Comparison of ENCODE assay signal across 27 cellular contexts in genomic region chr12:106960443-106960842, GRCh38. TPM values are rescaled to one million over a fixed set of nuclear protein-coding genes. Genes with fewer than 3 reads are reported as not detected.
A peak's percentile ranks its signal among the peaks of the same experiment; 100 is the strongest.
DNase-seq lines count a peak whose midpoint lies in the region; ATAC-seq, FAIRE-seq and TF ChIP-seq lines count a peak whose summit lies in the region.
"Had no signal": no experiment of that assay in that cellular context is flagged by ENCODE, and none has a peak within 500 bp of the region (broad histone marks: within the 10 kb centered on the region; RNA-seq: fewer than 3 reads in every experiment).

No MANE protein-coding gene starts in this region.

- DNase-seq in HepG2 (ENCODE audit: low spot score): no peak
- no peak for DNase-seq in right lobe of liver
- DNase-seq in SK-N-MC (ENCODE audit: low read depth, low spot score): no peak
- no peak for DNase-seq in chondrocyte (ENCODE audit: low spot score)
- no peak for DNase-seq in NCI-H226
- DNase-seq in right cardiac atrium: no peak
- DNase-seq: 8988T; ACHN; BE2C; KG1; NCI-H1048; NCI-H1417; NCI-H1694 treated with DMSO at 0.1 percent for 48 hours; NCI-H2081 treated with DMSO at 0.1 percent for 48 hours; NCI-H446 treated with DMSO at 0.1 percent for 48 hours; NCI-H526; NCI-H82; NK-92 treated with Interleukin-12 subunit alpha and Interleukin-12 subunit beta, amount 100 ng/mL, for 24 hours; PC-9 had no signal

- peaks cover 84% of the 10 kb centered on the region for H4K20me1 ChIP-seq in HepG2 (ENCODE audit: insufficient read depth, low read length)

- FAIRE-seq in HepG2 (lab: Jason Lieb, UNC): no peak
- FAIRE-seq: D721Med, GM19239, HTR-8/SVneo had no signal

- H3K4me2 ChIP-seq in HepG2 (ENCODE audit: low read depth, low read length): no peak overlapping the region
- H3K4me2 ChIP-seq: PC-9 had no signal

- no peaks in the 10 kb centered on the region; a peak in 1 of 5 replicates for H3K27me3 ChIP-seq in HepG2 (ENCODE audit: control insufficient read depth in 1 of 2, insufficient read depth in 2 of 2, low read length in 2 of 2)
- H3K27me3 ChIP-seq in right lobe of liver: no peaks in the 10 kb centered on the region
- H3K27me3 ChIP-seq in right cardiac atrium (ENCODE audit: control insufficient read depth, insufficient read depth): no peaks in the 10 kb centered on the region
- H3K27me3 ChIP-seq: BE2C, SJSA1 had no signal

- peaks cover 60% of the 10 kb centered on the region for H3K4me1 Mint-ChIP-seq in chondrocyte (ENCODE audit: low read depth)

- H3K4me3 Mint-ChIP-seq in chondrocyte (ENCODE audit: unreplicated experiment): no peak overlapping the region
- H3K4me3 Mint-ChIP-seq: CD14-positive monocyte had no signal

- H3K4me3 ChIP-seq in HepG2 (replicated peaks in 1 of 3; ENCODE audit: insufficient read depth in 1 of 3, low read depth in 2 of 3, low read length in 3 of 3) (no peak overlapping the region), right lobe of liver (no peak overlapping the region), SK-N-MC (peak overlapping the region; percentile 1; the same call in 1 of the 2 replicates), right cardiac atrium (ENCODE audit: low read length) (no peak overlapping the region)
- H3K4me3 ChIP-seq: PC-9, SJSA1 had no signal

- POLR2A ChIA-PET in HepG2 (lab: Yijun Ruan, JAX): interaction anchor here (0.7 to 0.9 kb wide), 2 partner anchors 14 to 18 kb away, joined by 3 read pairs; no protein-coding TSS in a partner anchor

- H2AFZ ChIP-seq in HepG2 (ENCODE audit: low read length): no peak overlapping the region
- H2AFZ ChIP-seq: PC-9 had no signal

- H3K27me3 Mint-ChIP-seq in chondrocyte (ENCODE audit: low read depth): no peaks in the 10 kb centered on the region

- H3K36me3 Mint-ChIP-seq in chondrocyte (ENCODE audit: low read depth): peaks cover 18% of the 10 kb centered on the region

- H3K27ac ChIP-seq in HepG2 (ENCODE audit: extremely low read length, insufficient read depth, low read length) (no peak overlapping the region), right lobe of liver (no peak overlapping the region), SK-N-MC (peak overlapping the region; percentile 97), right cardiac atrium (ENCODE audit: low read length) (no peak overlapping the region)
- H3K27ac ChIP-seq: PC-9, SJSA1 had no signal

- TF ChIP-seq CTCF in HepG2 (CRISPR knock-in tag; IDR thresholded peaks at IDR 0.05) (no peak), right lobe of liver (IDR thresholded peaks at IDR 0.05) (no peak), chondrocyte (IDR thresholded peaks at IDR 0.05) (no peak)

- H3K79me2 ChIP-seq in HepG2 (ENCODE audit: insufficient read depth, low read length): peaks cover 94% of the 10 kb centered on the region

- ATAC-seq in HepG2 (no peak), right lobe of liver (no peak), HG03139 (IDR thresholded peaks at IDR 0.05; ENCODE audit: unreplicated experiment) (no peak), right cardiac atrium (no peak)
- ATAC-seq: HCT116, Right ventricle myocardium inferior had no signal

- H3K36me3 ChIP-seq in HepG2 (replicated peaks in 1 of 2; ENCODE audit: control insufficient read depth in 1 of 2, insufficient read depth in 2 of 2, low read length in 2 of 2): peaks cover 6 to 29% of the 10 kb centered on the region in 2 experiments; a peak in 4 of 5 replicates
- no peaks in the 10 kb centered on the region for H3K36me3 ChIP-seq in right lobe of liver
- H3K36me3 ChIP-seq in SK-N-MC (ENCODE audit: insufficient read depth, low read length): peaks cover 3% of the 10 kb centered on the region; the same call in 1 of the 2 replicates
- H3K36me3 ChIP-seq: BE2C had no signal

- H3K9me3 ChIP-seq in HepG2 (ENCODE audit: low read length) (no peaks in the 10 kb centered on the region), right lobe of liver (no peaks in the 10 kb centered on the region), SK-N-MC (ENCODE audit: low read depth, low read length) (no peaks in the 10 kb centered on the region), right cardiac atrium (ENCODE audit: control insufficient read depth, low read length) (no peaks in the 10 kb centered on the region)
- H3K9me3 ChIP-seq: BE2C, SJSA1 had no signal

- H3K27ac Mint-ChIP-seq in chondrocyte (ENCODE audit: unreplicated experiment): peak overlapping the region; percentile 61
- H3K27ac Mint-ChIP-seq: CD14-positive monocyte had no signal

- no peak for TF ChIP-seq EP300 in HepG2 (IDR thresholded peaks at IDR 0.05; ENCODE audit: low read depth in 2 of 2, low read length in 2 of 2)
- no peak for TF ChIP-seq EP300 in HepG2 (CRISPR knock-in tag; IDR thresholded peaks at IDR 0.05; ENCODE audit: borderline replicate concordance)

- no peak for TF ChIP-seq RAD21 in HepG2 (CRISPR knock-in tag; IDR thresholded peaks at IDR 0.05)

- no TSS peak for BruUV-seq in HepG2 (replicated peaks; lab: Mats Ljungman, UMichigan)

- no peak for TF ChIP-seq POLR2A in HepG2 (IDR thresholded peaks at IDR 0.05; ENCODE audit: insufficient read depth in 1 of 2, low read depth in 2 of 2, low read length in 2 of 2)
- no peak for TF ChIP-seq POLR2A in right lobe of liver (IDR thresholded peaks at IDR 0.05)

- in situ Hi-C loops in HepG2 (cut with HindIII; ENCODE audit: extremely low pct_ligation_motif_present, low pct_unique_long_range_greater_than_20kb): no loop called here

- WGBS in HepG2 (ENCODE audit: low lambda C conversion rate): 97% methylated on average over 3 of the region's 3 CpGs
- 74% methylated on average over 3 of the region's 3 CpGs for WGBS in right lobe of liver (ENCODE audit: insufficient coverage, low coverage, low lambda C conversion rate, missing lambda C conversion rate)
- WGBS in right cardiac atrium: 52% methylated on average over 3 of the region's 3 CpGs

- CTCF ChIA-PET in HepG2 (lab: Yijun Ruan, JAX; ENCODE audit: low intra/inter-chr PET ratio, low total read pairs): no interaction called here

- H3K9ac ChIP-seq in HepG2 (ENCODE audit: insufficient read depth, low read depth, low read length) (no peak overlapping the region), SK-N-MC (ENCODE audit: insufficient read length) (no peak overlapping the region)

- H3K4me1 ChIP-seq in HepG2 (ENCODE audit: insufficient read depth, low read length): peaks cover 63% of the 10 kb centered on the region
- peaks cover 0 to 19% (median 0%) of the 10 kb centered on the region in 4 donors for H3K4me1 ChIP-seq in right lobe of liver
- H3K4me1 ChIP-seq in right cardiac atrium (ENCODE audit: control insufficient read depth, insufficient read depth, low read length): peaks cover 1% of the 10 kb centered on the region
- H3K4me1 ChIP-seq: BE2C, SJSA1 had no signal

- H3K9me3 Mint-ChIP-seq in chondrocyte (ENCODE audit: low read depth): no peaks in the 10 kb centered on the region
- H3K9me3 Mint-ChIP-seq: CD14-positive monocyte had no signal

- intact Hi-C loops in HepG2 (cut with micrococcal nuclease; ENCODE audit: unreplicated experiment) (no loop called here), right lobe of liver (cut with DNase I) (no loop called here), right cardiac atrium (cut with DNase I) (no loop called here)

RNA-seq across cellular contexts. Expression of gene TMEM263, which starts 4.7 kb away (rescaled TPM):
- total RNA-seq in HepG2 (2016; rRNA removed; fragmentation: Illumina TruSeq; extraction: Trizol): 58.6 and 73.7 TPM in 2 replicates
- 9.5 and 9.6 TPM in 2 replicates for total RNA-seq in HepG2 (2016; cell fraction: cytosol; rRNA removed; fragmentation: Illumina TruSeq; extraction: Trizol; ENCODE audit: low read depth)
- 64.2 and 75.9 TPM in 2 replicates for total RNA-seq in HepG2 (2016; cell fraction: insoluble cytoplasmic fraction; rRNA removed; fragmentation: Illumina TruSeq; extraction: Trizol)
- total RNA-seq in HepG2 (2016; cell fraction: membrane; rRNA removed; fragmentation: Illumina TruSeq; extraction: Trizol): 34.4 and 35.4 TPM in 2 replicates
- 45.8 and 48.3 TPM in 2 replicates for total RNA-seq in HepG2 (2016; cell fraction: nucleus; rRNA removed; fragmentation: Illumina TruSeq; extraction: Trizol)
- polyA plus RNA-seq in HepG2 (2011; rRNA removed): 19.1 and 25.9 TPM in 2 replicates
- 13.1 and 17.8 TPM in 2 replicates for polyA plus RNA-seq in HepG2 (2011; cell fraction: cytosol; rRNA removed)
- polyA plus RNA-seq in HepG2 (2011; cell fraction: nucleus; rRNA removed): 18.4 and 19.9 TPM in 2 replicates
- polyA plus RNA-seq in HepG2 (2012): 35.8 and 39.5 TPM in 2 replicates
- 4.8 and 5.7 TPM in 2 replicates for polyA plus RNA-seq in HepG2 (2016; cell fraction: cytosol; fragmentation: Illumina TruSeq; extraction: Trizol; ENCODE audit: low read depth)
- 71.3 and 74.5 TPM in 2 replicates for polyA plus RNA-seq in HepG2 (2016; cell fraction: insoluble cytoplasmic fraction; fragmentation: Illumina TruSeq; extraction: Trizol; ENCODE audit: low read depth)
- 18.7 and 19.8 TPM in 2 replicates for polyA plus RNA-seq in HepG2 (2016; cell fraction: membrane; fragmentation: Illumina TruSeq; extraction: Trizol; ENCODE audit: low read depth)
- polyA plus RNA-seq in HepG2 (2016; cell fraction: nucleus; fragmentation: Illumina TruSeq; extraction: Trizol; ENCODE audit: insufficient read depth, low read depth): 48.5 and 51.5 TPM in 2 replicates
- 20.6 and 24.3 TPM in 2 replicates for polyA minus RNA-seq in HepG2 (2011; rRNA and poly(A)+ RNA removed; ENCODE audit: low replicate concordance)
- 28.8 and 36.3 TPM in 2 replicates for polyA minus RNA-seq in HepG2 (2011; cell fraction: cytosol; rRNA and poly(A)+ RNA removed)
- 75.8 and 103 TPM in 2 replicates for polyA minus RNA-seq in HepG2 (2011; cell fraction: nucleus; rRNA and poly(A)+ RNA removed)
- 10 to 100 TPM; 23.9 to 40.9 (median 38.1) TPM for total RNA-seq in right lobe of liver
- 135 to 172 TPM (median 139 TPM) in 3 replicates for total RNA-seq in chondrocyte
- total RNA-seq in right cardiac atrium: 10 to 100 TPM; 55.4 to 69.9 (median 63.6) TPM
- polyA plus RNA-seq in right cardiac atrium: 25.1 TPM

RNA-seq across cellular contexts. Expression of gene MTERF2, which starts 26.5 kb away (rescaled TPM):
- total RNA-seq in HepG2 (2016; rRNA removed; fragmentation: Illumina TruSeq; extraction: Trizol) (11.6 and 13.6 TPM in 2 replicates), right lobe of liver (10 to 100 TPM in 4 of 6 experiments, 1 to 10 TPM in 2; 7.2 to 14.4 (median 12.0) TPM), chondrocyte (7.0 to 12.3 TPM (median 7.5 TPM) in 3 replicates), right cardiac atrium (10 to 100 TPM; 29.5 to 45.1 (median 38.8) TPM)
- total RNA-seq in HepG2 (2016; cell fraction: cytosol; rRNA removed; fragmentation: Illumina TruSeq; extraction: Trizol; ENCODE audit: low read depth): 3.6 and 3.8 TPM in 2 replicates
- total RNA-seq in HepG2 (2016; cell fraction: insoluble cytoplasmic fraction; rRNA removed; fragmentation: Illumina TruSeq; extraction: Trizol): 14.0 and 14.6 TPM in 2 replicates
- total RNA-seq in HepG2 (2016; cell fraction: membrane; rRNA removed; fragmentation: Illumina TruSeq; extraction: Trizol): 7.1 and 8.0 TPM in 2 replicates
- 13.6 and 17.6 TPM in 2 replicates for total RNA-seq in HepG2 (2016; cell fraction: nucleus; rRNA removed; fragmentation: Illumina TruSeq; extraction: Trizol)
- polyA plus RNA-seq in HepG2 (2011; rRNA removed) (8.0 and 9.9 TPM in 2 replicates), right cardiac atrium (35.7 TPM)
- 2.4 and 3.5 TPM in 2 replicates for polyA plus RNA-seq in HepG2 (2011; cell fraction: cytosol; rRNA removed)
- 16.4 and 28.8 TPM in 2 replicates for polyA plus RNA-seq in HepG2 (2011; cell fraction: nucleus; rRNA removed)
- 11.8 and 14.4 TPM in 2 replicates for polyA plus RNA-seq in HepG2 (2012)
- polyA plus RNA-seq in HepG2 (2016; cell fraction: cytosol; fragmentation: Illumina TruSeq; extraction: Trizol; ENCODE audit: low read depth): 3.5 and 4.3 TPM in 2 replicates
- polyA plus RNA-seq in HepG2 (2016; cell fraction: insoluble cytoplasmic fraction; fragmentation: Illumina TruSeq; extraction: Trizol; ENCODE audit: low read depth): 16.5 and 20.1 TPM in 2 replicates
- polyA plus RNA-seq in HepG2 (2016; cell fraction: membrane; fragmentation: Illumina TruSeq; extraction: Trizol; ENCODE audit: low read depth): 5.3 and 7.0 TPM in 2 replicates
- 25.1 and 29.0 TPM in 2 replicates for polyA plus RNA-seq in HepG2 (2016; cell fraction: nucleus; fragmentation: Illumina TruSeq; extraction: Trizol; ENCODE audit: insufficient read depth, low read depth)
- polyA minus RNA-seq in HepG2 (2011; rRNA and poly(A)+ RNA removed; ENCODE audit: low replicate concordance): 3.7 and 4.5 TPM in 2 replicates
- 2.7 and 3.5 TPM in 2 replicates for polyA minus RNA-seq in HepG2 (2011; cell fraction: cytosol; rRNA and poly(A)+ RNA removed)
- 9.5 and 14.3 TPM in 2 replicates for polyA minus RNA-seq in HepG2 (2011; cell fraction: nucleus; rRNA and poly(A)+ RNA removed)
